8 cellular contexts compared by ENCODE assay signal in genomic region chr14:70359076-70359424, GRCh38. TPM values are rescaled to one million over a fixed set of nuclear protein-coding genes. Genes with fewer than 3 reads are reported as not detected.
DNase-seq lines count a peak whose midpoint lies in the region; ATAC-seq and TF ChIP-seq lines count a peak whose summit lies in the region.

No MANE protein-coding gene starts in this region.

- H3K9me2 ChIP-seq in SU-DHL-6 (replicated peaks; ENCODE audit: insufficient read depth, low read length): no peaks in the 10 kb centered on the region

- peaks cover 23% of the 10 kb centered on the region for H3K4me1 ChIP-seq in CD4-positive, CD25-positive, alpha-beta regulatory T cell (ENCODE audit: control insufficient read depth, insufficient read depth, low read length, poor library complexity, severe bottlenecking)

- peak overlapping the region; percentile 99 for H3K4me3 ChIP-seq in CD4-positive, CD25-positive, alpha-beta regulatory T cell (ENCODE audit: low read depth, low read length)
- peak overlapping the region; percentile 91 for H3K4me3 ChIP-seq in SU-DHL-6 (ENCODE audit: insufficient read depth, low read length, poor library complexity, severe bottlenecking)
- peak overlapping the region; percentile 91 for H3K4me3 ChIP-seq in fibroblast of villous mesenchyme (ENCODE audit: low read depth, low read length)
- H3K4me3 ChIP-seq in skeletal muscle cell (ENCODE audit: low read depth, low read length): peak overlapping the region; percentile 61

- H3K27ac Mint-ChIP-seq in CD4-positive, CD25-positive, alpha-beta regulatory T cell: peak overlapping the region; percentile 96 to 97 (median 97)

- H3K36me3 Mint-ChIP-seq in CD4-positive, CD25-positive, alpha-beta regulatory T cell: peaks cover 4% of the 10 kb centered on the region

- peak overlapping the region; percentile 88 for H3K4me2 ChIP-seq in SU-DHL-6 (ENCODE audit: low read depth, low read length, poor library complexity, severe bottlenecking)

- H3K9ac ChIP-seq in SU-DHL-6 (ENCODE audit: low read length): peak overlapping the region; percentile 70

- H3K27ac ChIP-seq in CD4-positive, CD25-positive, alpha-beta regulatory T cell (ENCODE audit: insufficient read depth, low read length, poor library complexity, severe bottlenecking): peak overlapping the region; percentile 73
- no peak overlapping the region for H3K27ac ChIP-seq in SU-DHL-6 (ENCODE audit: low read depth, low read length)

- no peak for DNase-seq in CD4-positive, CD25-positive, alpha-beta regulatory T cell
- DNase-seq in fibroblast of villous mesenchyme (ENCODE audit: low read depth): no peak
- DNase-seq in skeletal muscle cell (ENCODE audit: low read depth): no peak
- DNase-seq in HuH-7 (ENCODE audit: low spot score): no peak
- no peak for DNase-seq in germinal center (ENCODE audit: low spot score)
- DNase-seq in DMS53 treated with DMSO at 0.1 percent for 48 hours (lab: John Stamatoyannopoulos, UW; ENCODE audit: unreplicated experiment): no peak

- ATAC-seq in CD4-positive, CD25-positive, alpha-beta regulatory T cell (ENCODE audit: low read depth in 2 of 2): no peak
- peak; percentile 6 for ATAC-seq in GM21825 (IDR thresholded peaks at IDR 0.05; ENCODE audit: unreplicated experiment)

- peak overlapping the region; percentile 99 to 100 (median 99) for H3K4me3 Mint-ChIP-seq in CD4-positive, CD25-positive, alpha-beta regulatory T cell

- H3K9me3 ChIP-seq in CD4-positive, CD25-positive, alpha-beta regulatory T cell (ENCODE audit: control insufficient read depth in 2 of 2, low read length in 2 of 2): no peaks in the 10 kb centered on the region
- no peaks in the 10 kb centered on the region for H3K9me3 ChIP-seq in SU-DHL-6 (ENCODE audit: insufficient read depth, low read length)

- peak overlapping the region; percentile 99 for H2AFZ ChIP-seq in SU-DHL-6 (ENCODE audit: low read depth, low read length, severe bottlenecking)

- peaks cover 54% of the 10 kb centered on the region for H3K79me2 ChIP-seq in SU-DHL-6 (ENCODE audit: insufficient read depth, low read length)

- H3K36me3 ChIP-seq in CD4-positive, CD25-positive, alpha-beta regulatory T cell (ENCODE audit: control insufficient read depth, insufficient read depth, low read length): no peaks in the 10 kb centered on the region
- H3K36me3 ChIP-seq in SU-DHL-6 (ENCODE audit: low read length): peaks cover 6% of the 10 kb centered on the region; the same call in 1 of the 2 replicates

- peaks cover 0 to 3% (median 0%) of the 10 kb centered on the region in 7 donors for H3K9me3 Mint-ChIP-seq in CD4-positive, CD25-positive, alpha-beta regulatory T cell

- H3K27me3 Mint-ChIP-seq in CD4-positive, CD25-positive, alpha-beta regulatory T cell: peaks cover 8% of the 10 kb centered on the region

- no peak for TF ChIP-seq CTCF in SU-DHL-6 (IDR thresholded peaks at IDR 0.05; ENCODE audit: insufficient read depth, low read length, poor library complexity, severe bottlenecking)
- TF ChIP-seq CTCF in fibroblast of villous mesenchyme (IDR thresholded peaks at IDR 0.05; ENCODE audit: insufficient read depth, low read depth, low read length): no peak

- H3K27me3 ChIP-seq in CD4-positive, CD25-positive, alpha-beta regulatory T cell (ENCODE audit: control insufficient read depth, insufficient read depth, low read length): no peaks in the 10 kb centered on the region
- H3K27me3 ChIP-seq in SU-DHL-6 (ENCODE audit: low read length): no peaks in the 10 kb centered on the region

- H3F3A ChIP-seq in SU-DHL-6 (ENCODE audit: insufficient read depth): no peaks in the 10 kb centered on the region

- H3K4me1 Mint-ChIP-seq in CD4-positive, CD25-positive, alpha-beta regulatory T cell: peaks cover 39 to 51% (median 43%) of the 10 kb centered on the region in 4 donors

- H4K20me1 ChIP-seq in SU-DHL-6 (ENCODE audit: low read depth, low read length): no peaks in the 10 kb centered on the region; the same call in 1 of the 2 replicates

RNA-seq across cellular contexts. Expression of gene COX16, which starts 0.4 kb away (rescaled TPM):
- total RNA-seq in CD4-positive, CD25-positive, alpha-beta regulatory T cell: 22.1 TPM
- polyA plus RNA-seq in CD4-positive, CD25-positive, alpha-beta regulatory T cell: 10 to 100 TPM; 55.1 to 79.1 (median 66.9) TPM
- total RNA-seq in fibroblast of villous mesenchyme: 32.2 and 45.8 TPM in 2 replicates

RNA-seq across cellular contexts. Expression of gene SYNJ2BP, which starts 57.8 kb away (rescaled TPM):
- total RNA-seq in CD4-positive, CD25-positive, alpha-beta regulatory T cell: 13.0 TPM
- polyA plus RNA-seq in CD4-positive, CD25-positive, alpha-beta regulatory T cell: 10 to 100 TPM; 11.6 to 15.6 (median 14.8) TPM
- total RNA-seq in fibroblast of villous mesenchyme: 20.6 and 20.7 TPM in 2 replicates
